In genomic region chr18:40851014-40851429, GRCh38 we compare ENCODE assay signal across 12 cellular contexts.
A peak's percentile ranks its signal among the peaks of the same experiment; 100 is the strongest.
DNase-seq lines count a peak whose midpoint lies in the region; ATAC-seq and TF ChIP-seq lines count a peak whose summit lies in the region.
"Had no signal": no experiment of that assay in that cellular context is flagged by ENCODE, and none has a peak within 500 bp of the region (broad histone marks: within the 10 kb centered on the region; RNA-seq: fewer than 3 reads in every experiment).

No MANE protein-coding gene starts in this region.

- H3K36me3 Mint-ChIP-seq in GM23338 (ENCODE audit: low read depth) (no peaks in the 10 kb centered on the region), nephron (ENCODE audit: low read depth) (no peaks in the 10 kb centered on the region)
- H3K36me3 Mint-ChIP-seq: stimulated activated effector memory CD8-positive, alpha-beta T cell treated with anti-CD3 and anti-CD28 coated beads, Interleukin-12 subunit alpha, Interleukin-12 subunit beta, amount 100 ng/mL, for 72 hours; T-cell had no signal

- H4K8ac ChIP-seq in mesenchymal stem cell (ENCODE audit: low read length) = no peak overlapping the region

- no peaks in the 10 kb centered on the region for H3K79me2 ChIP-seq in GM23338 (replicated peaks; ENCODE audit: insufficient read depth)

- H3K27me3 Mint-ChIP-seq in GM23338 (ENCODE audit: insufficient read depth, low read depth, poor library complexity) (peaks cover 5% of the 10 kb centered on the region), nephron (ENCODE audit: low read depth) (no peaks in the 10 kb centered on the region)
- H3K27me3 Mint-ChIP-seq: B cell; dendritic cell treated with granulocyte-macrophage colony-stimulating factor and Interleukin-4, amounts not matched to agents 40 ng/mL and 50 ng/mL, for 4 days; T-cell had no signal

- H3K27ac ChIP-seq in GM23338 (ENCODE audit: low read depth) (no peak overlapping the region), mesenchymal stem cell (ENCODE audit: low read length, poor library complexity, severe bottlenecking) (no peak overlapping the region)

- no peak overlapping the region for H3K23ac ChIP-seq in mesenchymal stem cell (ENCODE audit: low read length in 2 of 2)

- H3K27me3 ChIP-seq in GM23338 (ENCODE audit: insufficient read depth) (no peaks in the 10 kb centered on the region), mesenchymal stem cell (ENCODE audit: control insufficient read depth in 1 of 2, insufficient read depth in 1 of 2, low read length in 2 of 2) (no peaks in the 10 kb centered on the region)

- H3K9me3 ChIP-seq in mesenchymal stem cell (ENCODE audit: control insufficient read depth, low read length) = no peaks in the 10 kb centered on the region

- no peak overlapping the region for H3K4me3 ChIP-seq in GM23338
- H3K4me3 ChIP-seq in epithelial cell of esophagus (ENCODE audit: low read length) = no peak overlapping the region
- H3K4me3 ChIP-seq in mesenchymal stem cell (ENCODE audit: insufficient read depth in 1 of 2, low read depth in 1 of 2, low read length in 2 of 2) = no peak overlapping the region

- H2BK120ac ChIP-seq in mesenchymal stem cell (ENCODE audit: low read depth, low read length) = no peak overlapping the region

- H2AFZ ChIP-seq in GM23338 (peak overlapping the region; percentile 67; the same call in 1 of the 2 replicates), mesenchymal stem cell (ENCODE audit: low read depth, low read length) (no peak overlapping the region)

- no peak overlapping the region for H3K9ac ChIP-seq in mesenchymal stem cell (ENCODE audit: low read length)

- TF ChIP-seq CTCF in GM23338 (conservative IDR thresholded peaks at IDR 0.05; ENCODE audit: low read depth in 2 of 2) (no peak), epithelial cell of esophagus (IDR thresholded peaks at IDR 0.05; ENCODE audit: insufficient read depth, low read depth, low read length, missing control alignments) (no peak), nephron (IDR thresholded peaks at IDR 0.05; ENCODE audit: unreplicated experiment in 3 of 3) (no peak)

- H3K79me1 ChIP-seq in mesenchymal stem cell (replicated peaks; ENCODE audit: low read length, poor library complexity, severe bottlenecking) = no peaks in the 10 kb centered on the region

- H3K4ac ChIP-seq in mesenchymal stem cell (ENCODE audit: low read depth in 1 of 2, low read length in 2 of 2) = no peak overlapping the region

- H3F3A ChIP-seq in GM23338 (replicated peaks; ENCODE audit: low read depth) = no peaks in the 10 kb centered on the region

- H2BK15ac ChIP-seq in mesenchymal stem cell (ENCODE audit: low read depth, poor library complexity, severe bottlenecking) = no peak overlapping the region

- H3K9me3 Mint-ChIP-seq in GM23338 (no peaks in the 10 kb centered on the region; the same call in 2 of the 3 replicates), nephron (peaks cover 2% of the 10 kb centered on the region)
- H3K9me3 Mint-ChIP-seq: dendritic cell treated with granulocyte-macrophage colony-stimulating factor and Interleukin-4, amounts not matched to agents 40 ng/mL and 50 ng/mL, for 4 days had no signal

- H3K14ac ChIP-seq in mesenchymal stem cell (ENCODE audit: low read length in 2 of 2) = no peak overlapping the region

- H3K18ac ChIP-seq in mesenchymal stem cell (ENCODE audit: low read depth in 1 of 2, low read length in 2 of 2) = no peak overlapping the region

- no peak for DNase-seq in GM23338 (ENCODE audit: low spot score)
- peak; percentile 20 for DNase-seq in NCI-H2227 treated with DMSO at 0.1 percent for 48 hours (lab: John Stamatoyannopoulos, UW)
- peak; percentile 80 for DNase-seq in epithelial cell of esophagus (ENCODE audit: low read depth)
- DNase-seq in germinal center (ENCODE audit: low spot score) = no peak
- no peak for DNase-seq in mesenchymal stem cell
- DNase-seq in 8988T = no peak
- DNase-seq: T-cell had no signal

- H3K9me2 ChIP-seq in GM23338 (ENCODE audit: insufficient read depth) = peaks cover 5% of the 10 kb centered on the region; the same call in 1 of the 2 replicates

- H4K20me1 ChIP-seq in GM23338 (replicated peaks; ENCODE audit: insufficient read depth) = no peaks in the 10 kb centered on the region

- 100% methylated on average over 1 of the region's 3 CpGs for WGBS in mesenchymal stem cell

- peaks cover 20% of the 10 kb centered on the region; the same call in 1 of the 2 replicates for H3K4me1 ChIP-seq in GM23338 (ENCODE audit: insufficient read depth)
- H3K4me1 ChIP-seq in mesenchymal stem cell (ENCODE audit: control insufficient read depth, insufficient read depth, low read depth, low read length) = no peaks in the 10 kb centered on the region

- no peak overlapping the region for H4K91ac ChIP-seq in mesenchymal stem cell (ENCODE audit: low read length)

- H2BK12ac ChIP-seq in mesenchymal stem cell (ENCODE audit: low read length in 2 of 2) = no peak overlapping the region

- no peak overlapping the region for H2AK5ac ChIP-seq in mesenchymal stem cell (ENCODE audit: low read length, severe bottlenecking)

- H3K27ac Mint-ChIP-seq in GM23338 = no peak overlapping the region
- peak overlapping the region in 2 of 3 experiments; percentile 17 to 35 for H3K27ac Mint-ChIP-seq in nephron
- H3K27ac Mint-ChIP-seq: B cell; dendritic cell treated with granulocyte-macrophage colony-stimulating factor and Interleukin-4, amounts not matched to agents 40 ng/mL and 50 ng/mL, for 4 days; stimulated activated effector memory CD8-positive, alpha-beta T cell treated with anti-CD3 and anti-CD28 coated beads, Interleukin-12 subunit alpha, Interleukin-12 subunit beta, amount 100 ng/mL, for 72 hours; T-cell had no signal

- no peak overlapping the region for H3K4me2 ChIP-seq in GM23338
- no peak overlapping the region for H3K4me2 ChIP-seq in mesenchymal stem cell (ENCODE audit: low read length, poor library complexity, severe bottlenecking)

- ATAC-seq in GM23338 = no peak
- ATAC-seq in HG03354 (IDR thresholded peaks at IDR 0.05; ENCODE audit: poor library complexity, severe bottlenecking, unreplicated experiment) = no peak
- ATAC-seq: stimulated activated effector memory CD8-positive, alpha-beta T cell treated with anti-CD3 and anti-CD28 coated beads, Interleukin-12 subunit alpha, Interleukin-12 subunit beta, amount 100 ng/mL, for 72 hours; T-cell had no signal

- H2BK5ac ChIP-seq in mesenchymal stem cell (ENCODE audit: low read depth, low read length, poor library complexity, severe bottlenecking) = no peak overlapping the region

- no peak overlapping the region for H3K4me3 Mint-ChIP-seq in GM23338
- H3K4me3 Mint-ChIP-seq in nephron = no peak overlapping the region
- H3K4me3 Mint-ChIP-seq: B cell; dendritic cell treated with granulocyte-macrophage colony-stimulating factor and Interleukin-4, amounts not matched to agents 40 ng/mL and 50 ng/mL, for 4 days; stimulated activated effector memory CD8-positive, alpha-beta T cell treated with anti-CD3 and anti-CD28 coated beads, Interleukin-12 subunit alpha, Interleukin-12 subunit beta, amount 100 ng/mL, for 72 hours; T-cell had no signal

- H3K4me1 Mint-ChIP-seq in GM23338 (peaks cover 28% of the 10 kb centered on the region), nephron (peaks cover 20% of the 10 kb centered on the region)
- H3K4me1 Mint-ChIP-seq: B cell; stimulated activated effector memory CD8-positive, alpha-beta T cell treated with anti-CD3 and anti-CD28 coated beads, Interleukin-12 subunit alpha, Interleukin-12 subunit beta, amount 100 ng/mL, for 72 hours; T-cell had no signal

- no peaks in the 10 kb centered on the region for H3K36me3 ChIP-seq in GM23338 (ENCODE audit: insufficient read depth)
- H3K36me3 ChIP-seq in mesenchymal stem cell (ENCODE audit: control insufficient read depth in 1 of 2, insufficient read depth in 2 of 2, low read depth in 1 of 2, low read length in 2 of 2) = no peaks in the 10 kb centered on the region

TF ChIP-seq in GM23338, 12 proteins besides CTCF, POLR2A, EP300 and RAD21 (continues in another document):
- no peak for TF ChIP-seq STAT1 (IDR thresholded peaks at IDR 0.05; ENCODE audit: unreplicated experiment)

Comparison
In these comparisons a context has a peak if more than half of its experiments do, and no peak if none do; other contexts are left out.
1. DNase-seq: peak in NCI-H2227 treated with DMSO at 0.1 percent for 48 hours (single experiment) and epithelial cell of esophagus (single experiment); none in GM23338 (single experiment), germinal center (single experiment), mesenchymal stem cell (single experiment) and 8988T (single experiment).